In genomic region chr5:141491323-141492167, GRCh38 we compare ENCODE assay signal across 1 cellular context.
TF ChIP-seq lines count a peak whose summit lies in the region.

No MANE protein-coding gene starts in this region.

TF ChIP-seq in GM23338, 12 proteins besides CTCF, POLR2A, EP300 and RAD21 (continued from another document):
- no peak for TF ChIP-seq ZNF462 (CRISPR knock-in tag; IDR thresholded peaks at IDR 0.05)
- no peak for TF ChIP-seq JUNB (IDR thresholded peaks at IDR 0.05; ENCODE audit: unreplicated experiment)
- TF ChIP-seq, protein P1, sequence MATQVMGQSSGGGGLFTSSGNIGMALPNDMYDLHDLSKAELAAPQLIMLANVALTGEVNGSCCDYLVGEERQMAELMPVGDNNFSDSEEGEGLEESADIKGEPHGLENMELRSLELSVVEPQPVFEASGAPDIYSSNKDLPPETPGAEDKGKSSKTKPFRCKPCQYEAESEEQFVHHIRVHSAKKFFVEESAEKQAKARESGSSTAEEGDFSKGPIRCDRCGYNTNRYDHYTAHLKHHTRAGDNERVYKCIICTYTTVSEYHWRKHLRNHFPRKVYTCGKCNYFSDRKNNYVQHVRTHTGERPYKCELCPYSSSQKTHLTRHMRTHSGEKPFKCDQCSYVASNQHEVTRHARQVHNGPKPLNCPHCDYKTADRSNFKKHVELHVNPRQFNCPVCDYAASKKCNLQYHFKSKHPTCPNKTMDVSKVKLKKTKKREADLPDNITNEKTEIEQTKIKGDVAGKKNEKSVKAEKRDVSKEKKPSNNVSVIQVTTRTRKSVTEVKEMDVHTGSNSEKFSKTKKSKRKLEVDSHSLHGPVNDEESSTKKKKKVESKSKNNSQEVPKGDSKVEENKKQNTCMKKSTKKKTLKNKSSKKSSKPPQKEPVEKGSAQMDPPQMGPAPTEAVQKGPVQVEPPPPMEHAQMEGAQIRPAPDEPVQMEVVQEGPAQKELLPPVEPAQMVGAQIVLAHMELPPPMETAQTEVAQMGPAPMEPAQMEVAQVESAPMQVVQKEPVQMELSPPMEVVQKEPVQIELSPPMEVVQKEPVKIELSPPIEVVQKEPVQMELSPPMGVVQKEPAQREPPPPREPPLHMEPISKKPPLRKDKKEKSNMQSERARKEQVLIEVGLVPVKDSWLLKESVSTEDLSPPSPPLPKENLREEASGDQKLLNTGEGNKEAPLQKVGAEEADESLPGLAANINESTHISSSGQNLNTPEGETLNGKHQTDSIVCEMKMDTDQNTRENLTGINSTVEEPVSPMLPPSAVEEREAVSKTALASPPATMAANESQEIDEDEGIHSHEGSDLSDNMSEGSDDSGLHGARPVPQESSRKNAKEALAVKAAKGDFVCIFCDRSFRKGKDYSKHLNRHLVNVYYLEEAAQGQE (IDR thresholded peaks at IDR 0.05; ENCODE audit: unreplicated experiment) = no peak
- TF ChIP-seq ZNF331 (CRISPR knock-in tag; IDR thresholded peaks at IDR 0.05; ENCODE audit: low read depth) = no peak
- TF ChIP-seq EZH2phosphoT487 (IDR thresholded peaks at IDR 0.05; ENCODE audit: unreplicated experiment) = peak; percentile 35
